ENCODE assay signal across 10 cellular contexts in genomic region chr9:73154271-73154670, GRCh38. TPM values are rescaled to one million over a fixed set of nuclear protein-coding genes. Genes with fewer than 3 reads are reported as not detected.
DNase-seq lines count a peak whose midpoint lies in the region; ATAC-seq and TF ChIP-seq lines count a peak whose summit lies in the region.
"Had no signal": no experiment of that assay in that cellular context is flagged by ENCODE, and none has a peak within 500 bp of the region (broad histone marks: within the 10 kb centered on the region; RNA-seq: fewer than 3 reads in every experiment).

No MANE protein-coding gene starts in this region.

- H3K27me3 Mint-ChIP-seq in activated naive CD8-positive, alpha-beta T cell treated with anti-CD3 and anti-CD28 coated beads, Interleukin-2, amount 10 ng/mL, durations not matched to agents 7 days and 5 days: no peaks in the 10 kb centered on the region

- H3K9me3 ChIP-seq in tibial artery (no peaks in the 10 kb centered on the region), BE2C (no peaks in the 10 kb centered on the region)
- H3K9me3 ChIP-seq: BLaER1 had no signal

- peak overlapping the region; percentile 75 to 79 for H3K27ac ChIP-seq in tibial artery
- H3K27ac ChIP-seq: BLaER1 had no signal

- no peaks in the 10 kb centered on the region for H3K9me3 Mint-ChIP-seq in activated naive CD8-positive, alpha-beta T cell treated with anti-CD3 and anti-CD28 coated beads, Interleukin-2, amount 10 ng/mL, durations not matched to agents 7 days and 5 days

- H3K4me1 Mint-ChIP-seq in activated naive CD8-positive, alpha-beta T cell treated with anti-CD3 and anti-CD28 coated beads, Interleukin-2, amount 10 ng/mL, durations not matched to agents 7 days and 5 days: peaks cover 60% of the 10 kb centered on the region

- H3K27me3 ChIP-seq in kidney epithelial cell (ENCODE audit: control insufficient read depth, insufficient read depth, low read length) (no peaks in the 10 kb centered on the region), tibial artery (no peaks in the 10 kb centered on the region), BE2C (no peaks in the 10 kb centered on the region)
- H3K27me3 ChIP-seq: BLaER1 had no signal

- H3K36me3 Mint-ChIP-seq in activated naive CD8-positive, alpha-beta T cell treated with anti-CD3 and anti-CD28 coated beads, Interleukin-2, amount 10 ng/mL, durations not matched to agents 7 days and 5 days: peaks cover 18% of the 10 kb centered on the region

- intact Hi-C loops in tibial artery (cut with DNase I; ENCODE audit: low total_unique reads): no loop called here

- POLR2A ChIA-PET in activated naive CD8-positive, alpha-beta T cell treated with anti-CD3 and anti-CD28 coated beads, Interleukin-2, amount 10 ng/mL, durations not matched to agents 7 days and 5 days (lab: Charles Lee): interaction anchor here (1.4 to 1.7 kb wide), 2 partner anchors 21 to 23 kb away, joined by 5 to 8 read pairs; no protein-coding TSS in a partner anchor

- peak; percentile 6 for ATAC-seq in activated naive CD8-positive, alpha-beta T cell treated with anti-CD3 and anti-CD28 coated beads, Interleukin-2, amount 10 ng/mL, durations not matched to agents 7 days and 5 days (ENCODE audit: low read depth)

- peak overlapping the region; percentile 84 for H3K27ac Mint-ChIP-seq in activated naive CD8-positive, alpha-beta T cell treated with anti-CD3 and anti-CD28 coated beads, Interleukin-2, amount 10 ng/mL, durations not matched to agents 7 days and 5 days

- H3K36me3 ChIP-seq in kidney epithelial cell (ENCODE audit: control insufficient read depth, insufficient read depth, low read length) (no peaks in the 10 kb centered on the region), tibial artery (peaks cover 9 to 10% (median 9%) of the 10 kb centered on the region in 3 donors), BE2C (no peaks in the 10 kb centered on the region)
- H3K36me3 ChIP-seq: BLaER1 had no signal

- peak overlapping the region; percentile 70 for H3K4me3 ChIP-seq in kidney epithelial cell (ENCODE audit: low read depth, low read length)
- H3K4me3 ChIP-seq in tibial artery: peak overlapping the region; percentile 55 to 58
- no peak overlapping the region for H3K4me3 ChIP-seq in BE2C (ENCODE audit: low read depth, low read length)
- H3K4me3 ChIP-seq: BLaER1 had no signal

- peak overlapping the region; percentile 83 for H3K4me3 Mint-ChIP-seq in activated naive CD8-positive, alpha-beta T cell treated with anti-CD3 and anti-CD28 coated beads, Interleukin-2, amount 10 ng/mL, durations not matched to agents 7 days and 5 days

- DNase-seq in activated T-cell treated with anti-CD3 and anti-CD28 coated beads, Interleukin-2, amount 50 U/mL, for 1 hour: peak; percentile 29
- DNase-seq in activated T-cell treated with anti-CD3 and anti-CD28 coated beads for 4 hours: no peak
- DNase-seq in activated naive CD8-positive, alpha-beta T cell treated with anti-CD3 and anti-CD28 coated beads, Interleukin-2, amount 10 ng/mL, durations not matched to agents 7 days and 5 days: peak; percentile 32
- DNase-seq in kidney epithelial cell (ENCODE audit: low read depth): no peak
- no peak for DNase-seq in tibial artery
- no peak for DNase-seq in NCI-H1694 (lab: John Stamatoyannopoulos, UW)
- DNase-seq in BE2C: no peak
- DNase-seq in activated gamma-delta T cell (lab: John Stamatoyannopoulos, UW): no peak
- DNase-seq: NCI-H1417 had no signal

- H3K4me1 ChIP-seq in tibial artery: peaks cover 0 to 72% (median 43%) of the 10 kb centered on the region in 4 donors
- H3K4me1 ChIP-seq in BE2C: no peaks in the 10 kb centered on the region
- H3K4me1 ChIP-seq: BLaER1 had no signal

- TF ChIP-seq CTCF in kidney epithelial cell (IDR thresholded peaks at IDR 0.05; ENCODE audit: insufficient read depth, low read length, poor library complexity, severe bottlenecking) (no peak), tibial artery (IDR thresholded peaks at IDR 0.05) (no peak), BE2C (IDR thresholded peaks at IDR 0.05; ENCODE audit: low read depth, low read length) (no peak)

RNA-seq across cellular contexts. Expression of gene ANXA1, which starts 2.6 kb away (rescaled TPM):
- total RNA-seq in activated naive CD8-positive, alpha-beta T cell treated with anti-CD3 and anti-CD28 coated beads, Interleukin-2, amount 10 ng/mL, durations not matched to agents 7 days and 5 days: 100 to 1,000 TPM; 171 to 187 TPM
- total RNA-seq in kidney epithelial cell: 167 and 189 TPM in 2 replicates
- not detected for polyA plus RNA-seq in BE2C (2012; ENCODE audit: insufficient read depth, insufficient read length, low read depth)

Comparison
In these comparisons a context has a peak if more than half of its experiments do, and no peak if none do; other contexts are left out.
1. DNase-seq: peak in activated T-cell treated with anti-CD3 and anti-CD28 coated beads, Interleukin-2, amount 50 U/mL, for 1 hour (single experiment) and activated naive CD8-positive, alpha-beta T cell treated with anti-CD3 and anti-CD28 coated beads, Interleukin-2, amount 10 ng/mL, durations not matched to agents 7 days and 5 days (single experiment); none in activated T-cell treated with anti-CD3 and anti-CD28 coated beads for 4 hours (single experiment), kidney epithelial cell (single experiment), tibial artery (0 of 2), NCI-H1694 (single experiment), BE2C (single experiment) and activated gamma-delta T cell (single experiment).